In genomic region chr2:41722668-41723369, GRCh38 we compare ENCODE assay signal across 11 cellular contexts.
DNase-seq lines count a peak whose midpoint lies in the region; ATAC-seq and TF ChIP-seq lines count a peak whose summit lies in the region.
"Had no signal": no experiment of that assay in that cellular context is flagged by ENCODE, and none has a peak within 500 bp of the region (broad histone marks: within the 10 kb centered on the region; RNA-seq: fewer than 3 reads in every experiment).

No MANE protein-coding gene starts in this region.

- DNase-seq in RWPE2 (ENCODE audit: low spot score) (no peak), glomerular visceral epithelial cell (ENCODE audit: extremely low spot score) (peak; percentile 63), renal cortical epithelial cell (ENCODE audit: low read depth) (peak; percentile 92), G401 (ENCODE audit: low spot score) (no peak), DMS 273 (lab: John Stamatoyannopoulos, UW; ENCODE audit: unreplicated experiment) (no peak)
- DNase-seq: Caco-2, NCI-H226 had no signal

- TF ChIP-seq CTCF in RWPE2 (IDR thresholded peaks at IDR 0.05; ENCODE audit: poor library complexity, severe bottlenecking): no peak

- no peaks in the 10 kb centered on the region for H3K36me3 ChIP-seq in RWPE2 (ENCODE audit: low read depth)
- H3K36me3 ChIP-seq: prostate gland had no signal

- in situ Hi-C loops in G401 (cut with HindIII; ENCODE audit: low sequenced_read_pairs): no loop called here

- ATAC-seq in HG03442 (IDR thresholded peaks at IDR 0.05; ENCODE audit: unreplicated experiment) (peak; percentile 31), RWPE2 (ENCODE audit: low read depth) (peak; percentile 82), GM19324 (IDR thresholded peaks at IDR 0.05; ENCODE audit: low FRiP score, unreplicated experiment) (no peak), HG03469 (IDR thresholded peaks at IDR 0.05; ENCODE audit: unreplicated experiment) (no peak)

- H3K27me3 ChIP-seq in RWPE2 (ENCODE audit: insufficient read depth, poor library complexity, severe bottlenecking): no peaks in the 10 kb centered on the region

- peaks cover 33% of the 10 kb centered on the region for H3K4me1 ChIP-seq in RWPE2 (ENCODE audit: insufficient read depth, poor library complexity, severe bottlenecking)
- H3K4me1 ChIP-seq: Caco-2, prostate gland had no signal

- H3K9me3 ChIP-seq in RWPE2 (ENCODE audit: severe bottlenecking): no peaks in the 10 kb centered on the region
- H3K9me3 ChIP-seq: Caco-2, prostate gland had no signal

- H3K27ac ChIP-seq in RWPE2 (ENCODE audit: poor library complexity, severe bottlenecking): peak overlapping the region; percentile 57
- H3K27ac ChIP-seq: prostate gland had no signal

- H3K4me3 ChIP-seq in RWPE2 (ENCODE audit: severe bottlenecking): no peak overlapping the region
- H3K4me3 ChIP-seq: prostate gland had no signal

Comparison
In these comparisons a context has a peak if more than half of its experiments do, and no peak if none do; other contexts are left out.
1. ATAC-seq: peak in HG03442 (single experiment) and RWPE2 (single experiment); none in GM19324 (single experiment) and HG03469 (single experiment).
2. DNase-seq: peak in glomerular visceral epithelial cell (single experiment) and renal cortical epithelial cell (single experiment); none in RWPE2 (single experiment), G401 (single experiment) and DMS 273 (single experiment).